Comparison of ENCODE assay signal across 19 cellular contexts in the genomic region with DNA sequence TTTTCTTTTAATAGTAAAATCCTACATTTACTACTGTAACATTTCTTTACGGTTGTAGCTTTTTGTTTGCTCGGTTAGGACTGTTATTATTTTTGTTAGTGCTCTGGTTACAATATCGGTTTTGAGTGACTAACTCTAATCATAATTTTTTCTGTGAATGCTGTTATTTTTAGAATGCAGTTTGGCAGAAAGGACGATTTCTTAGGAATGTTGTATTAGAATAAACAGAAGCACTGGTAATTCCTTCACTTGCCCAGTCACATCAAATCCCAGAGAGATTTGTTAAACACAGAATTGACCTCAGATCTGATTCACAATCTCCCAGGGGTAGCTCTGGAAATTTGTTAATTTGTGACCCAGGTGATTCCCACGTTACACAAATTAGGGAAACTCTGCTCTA. TPM values are rescaled to one million over a fixed set of nuclear protein-coding genes. Genes with fewer than 3 reads are reported as not detected.
DNase-seq lines count a peak whose midpoint lies in the region; ATAC-seq, FAIRE-seq and TF ChIP-seq lines count a peak whose summit lies in the region.
"Had no signal": no experiment of that assay in that cellular context is flagged by ENCODE, and none has a peak within 500 bp of the region (broad histone marks: within the 10 kb centered on the region; RNA-seq: fewer than 3 reads in every experiment).

No MANE protein-coding gene starts in this region.

- H3K27ac Mint-ChIP-seq in HFFc6: peak overlapping the region; percentile 19
- H3K27ac Mint-ChIP-seq: activated naive CD8-positive, alpha-beta T cell treated with anti-CD3 and anti-CD28 coated beads, Interleukin-2, amount 50 U/mL, for 24 hours; activated T-helper 2 cell treated with anti-CD3 and anti-CD28 coated beads, Interferon-gamma antibody, Interleukin-2, Interleukin-4, amounts not matched to agents 10 μg/mL and 5 μg/mL and 100 μg/mL, durations not matched to agents 14 hours and 24 hours and 36 hours; effector memory CD8-positive, alpha-beta T cell had no signal

- H3K4me1 Mint-ChIP-seq in HFFc6 (ENCODE audit: low read depth): peaks cover 35% of the 10 kb centered on the region

- DNase-seq in AG20443 (ENCODE audit: low spot score) (peak; percentile 67), HFFc6 (peak; percentile 55), dedifferentiated amniotic fluid mesenchymal stem cell (ENCODE audit: extremely low spot score) (peak; percentile 67), myocyte (ENCODE audit: low read depth) (peak; percentile 40), amniotic stem cell (lab: John Stamatoyannopoulos, UW) (no peak), HTR-8/SVneo (ENCODE audit: insufficient read length, low spot score) (no peak)
- no peak for DNase-seq in stimulated activated CD4-positive, alpha-beta T cell treated with anti-CD3 and anti-CD28 coated beads, Interleukin-15, amount 100 ng/mL, for 24 hours
- DNase-seq: activated naive CD8-positive, alpha-beta T cell treated with anti-CD3 and anti-CD28 coated beads, Interleukin-2, amount 50 U/mL, for 24 hours; AML-193; central memory CD4-positive, alpha-beta T cell; effector memory CD8-positive, alpha-beta T cell; left ventricle myocardium superior; NCI-H1436; NCI-H2171 treated with DMSO at 0.1 percent for 48 hours; nucleus accumbens; Peyer's patch had no signal

- ATAC-seq in HG03095 (IDR thresholded peaks at IDR 0.05; ENCODE audit: unreplicated experiment): no peak
- ATAC-seq: activated naive CD8-positive, alpha-beta T cell treated with anti-CD3 and anti-CD28 coated beads, Interleukin-2, amount 50 U/mL, for 24 hours; effector memory CD8-positive, alpha-beta T cell; left ventricle myocardium superior had no signal

- H3K4me3 Mint-ChIP-seq in HFFc6: peak overlapping the region; percentile 63
- H3K4me3 Mint-ChIP-seq: activated naive CD8-positive, alpha-beta T cell treated with anti-CD3 and anti-CD28 coated beads, Interleukin-2, amount 50 U/mL, for 24 hours; effector memory CD8-positive, alpha-beta T cell had no signal

- H3K36me3 Mint-ChIP-seq in HFFc6 (ENCODE audit: low read depth): no peaks in the 10 kb centered on the region

- H3K27me3 Mint-ChIP-seq in HFFc6 (ENCODE audit: insufficient read depth): no peaks in the 10 kb centered on the region; the same call in none of the 2 replicates
- H3K27me3 Mint-ChIP-seq: activated naive CD8-positive, alpha-beta T cell treated with anti-CD3 and anti-CD28 coated beads, Interleukin-2, amount 50 U/mL, for 24 hours; effector memory CD8-positive, alpha-beta T cell had no signal

- H3K9me3 Mint-ChIP-seq in HFFc6: no peaks in the 10 kb centered on the region
- H3K9me3 Mint-ChIP-seq: activated naive CD8-positive, alpha-beta T cell treated with anti-CD3 and anti-CD28 coated beads, Interleukin-2, amount 50 U/mL, for 24 hours; effector memory CD8-positive, alpha-beta T cell had no signal

- no peak for FAIRE-seq in HTR-8/SVneo (lab: Jason Lieb, UNC)
- FAIRE-seq: frontal cortex had no signal

- no peak for TF ChIP-seq CTCF in HFFc6 (IDR thresholded peaks at IDR 0.05)

RNA-seq across cellular contexts. Expression of a gene that starts 21.7 kb away (rescaled TPM):
- 1 to 10 TPM in 2 of 6 experiments, under 1 TPM in 4; 0.10 to 3.5 (median 0.39) TPM for total RNA-seq in HFFc6 (2021; fragmentation: NEBNext Ultra II Directional; extraction: Animal tissue kit (Norgen Biotek cat#: 25700))
- 4.5 and 9.6 TPM in 2 replicates for total RNA-seq in myocyte
- 0.54 TPM for polyA plus RNA-seq in myocyte (2012)

Comparison
In these comparisons a context has a peak if more than half of its experiments do, and no peak if none do; other contexts are left out.
1. DNase-seq: peak in AG20443 (single experiment), HFFc6 (single experiment), dedifferentiated amniotic fluid mesenchymal stem cell (single experiment) and myocyte (single experiment); none in amniotic stem cell (single experiment), HTR-8/SVneo (single experiment) and stimulated activated CD4-positive, alpha-beta T cell treated with anti-CD3 and anti-CD28 coated beads, Interleukin-15, amount 100 ng/mL, for 24 hours (single experiment).